22 cellular contexts compared by ENCODE assay signal in the genomic region with DNA sequence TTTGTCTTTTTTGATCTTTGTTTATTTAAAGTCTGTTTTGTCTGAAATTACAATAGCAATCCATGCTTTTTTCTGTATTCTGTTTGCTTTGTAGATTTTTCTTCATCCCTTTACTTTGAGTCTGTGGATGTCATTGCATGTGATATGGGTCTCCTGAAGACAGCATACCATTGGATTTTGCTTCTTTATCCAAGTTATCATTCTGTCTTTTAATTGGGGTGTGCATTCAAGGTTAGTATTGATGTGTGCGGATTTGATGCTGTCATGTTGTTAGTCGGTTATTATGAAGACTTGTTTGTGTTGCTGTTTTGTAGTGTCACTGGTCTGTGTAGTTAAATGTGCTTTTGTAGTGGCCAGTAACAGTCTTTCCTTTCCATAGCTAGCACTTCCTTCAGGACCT.
"Had no signal": no experiment of that assay in that cellular context is flagged by ENCODE, and none has a peak within 500 bp of the region (broad histone marks: within the 10 kb centered on the region; RNA-seq: fewer than 3 reads in every experiment).

No MANE protein-coding gene starts in this region.

- H3K4me3 Mint-ChIP-seq: effector memory CD8-positive, alpha-beta T cell; memory B cell; naive B cell; nephron; neural progenitor cell had no signal

- H3K27ac Mint-ChIP-seq: memory B cell, nephron, neural progenitor cell, progenitor cell of endocrine pancreas had no signal

- H3K27me3 Mint-ChIP-seq: effector memory CD8-positive, alpha-beta T cell; memory B cell; naive B cell; progenitor cell of endocrine pancreas had no signal

- H3K36me3 ChIP-seq: lower lobe of right lung, neural progenitor cell, thyroid gland, vagina had no signal

- H3K4me1 Mint-ChIP-seq: nephron had no signal

- H2AFZ ChIP-seq: neural progenitor cell, parathyroid adenoma had no signal

- H3K27me3 ChIP-seq: neural progenitor cell, stomach, thyroid gland, vagina had no signal

- H3K9me3 ChIP-seq: vagina had no signal

- H3K4me2 ChIP-seq: neural progenitor cell, smooth muscle cell had no signal

- H3K9ac ChIP-seq: neural progenitor cell, parathyroid adenoma had no signal

- H3K4me3 ChIP-seq: coronary artery, lower lobe of right lung, neural progenitor cell, smooth muscle cell, stomach, thyroid gland, vagina had no signal

- H3K4me1 ChIP-seq: neural progenitor cell had no signal

- H3K27ac ChIP-seq: coronary artery, lower lobe of right lung, neural progenitor cell, parathyroid adenoma, stomach, thyroid gland, vagina had no signal

- DNase-seq: effector memory CD8-positive, alpha-beta T cell; left ventricle myocardium superior; lower lobe of right lung; naive B cell; stimulated activated CD4-positive, alpha-beta T cell treated with anti-CD3 and anti-CD28 coated beads, Interleukin-12 subunit alpha, Interleukin-12 subunit beta, amount 100 ng/mL, for 4 hours; stimulated activated CD4-positive, alpha-beta T cell treated with anti-CD3 and anti-CD28 coated beads, Interleukin-1b, Interleukin-23, amount 100 ng/mL, for 48 hours; stimulated activated CD4-positive, alpha-beta T cell treated with anti-CD3 and anti-CD28 coated beads, Interleukin-4, amount 100 ng/mL, for 1 hour; stimulated activated CD8-positive, alpha-beta memory T cell treated with anti-CD3 and anti-CD28 coated beads, Interleukin-4, amount 100 ng/mL, for 48 hours; stimulated activated naive CD4-positive, alpha-beta T cell treated with Interleukin-2 at 50 U/mL for 16 hours; stomach; thyroid gland; trophoblast cell had no signal

- FAIRE-seq: endometrium, frontal cortex had no signal
